10 cellular contexts compared by ENCODE assay signal in genomic region chr17:32828822-32829221, GRCh38. TPM values are rescaled to one million over a fixed set of nuclear protein-coding genes. Genes with fewer than 3 reads are reported as not detected.
A peak's percentile ranks its signal among the peaks of the same experiment; 100 is the strongest.
DNase-seq lines count a peak whose midpoint lies in the region; ATAC-seq and TF ChIP-seq lines count a peak whose summit lies in the region.
"Had no signal": no experiment of that assay in that cellular context is flagged by ENCODE, and none has a peak within 500 bp of the region (broad histone marks: within the 10 kb centered on the region; RNA-seq: fewer than 3 reads in every experiment).

No MANE protein-coding gene starts in this region.

- H3K4me1 ChIP-seq in esophagus squamous epithelium (peaks cover 0 to 21% (median 17%) of the 10 kb centered on the region in 3 donors), tibial artery (peaks cover 0 to 88% (median 28%) of the 10 kb centered on the region in 4 donors)

- H3K9me3 ChIP-seq in esophagus squamous epithelium (no peaks in the 10 kb centered on the region), tibial artery (no peaks in the 10 kb centered on the region)

- H3K27me3 ChIP-seq in esophagus squamous epithelium, result no peaks in the 10 kb centered on the region
- no peaks in the 10 kb centered on the region for H3K27me3 ChIP-seq in tibial artery

- intact Hi-C loops in esophagus squamous epithelium (cut with DNase I) (no loop called here), tibial artery (cut with DNase I; ENCODE audit: low total_unique reads) (loop anchor here (5.0 kb wide), 1 partner anchor 43 kb away; no protein-coding TSS in a partner anchor), posterior cingulate gyrus (cut with DNase I) (no loop called here)

- TF ChIP-seq POLR2A in esophagus squamous epithelium (IDR thresholded peaks at IDR 0.05), result no peak

- H3K36me3 ChIP-seq in esophagus squamous epithelium (no peaks in the 10 kb centered on the region), tibial artery (no peaks in the 10 kb centered on the region)

- peak; percentile 3 for ATAC-seq in HG03175 (IDR thresholded peaks at IDR 0.05; ENCODE audit: unreplicated experiment)

- H3K4me3 ChIP-seq in esophagus squamous epithelium (peak overlapping the region in 2 of 4 donors; percentile 31 to 59), tibial artery (peak overlapping the region in 1 of 2 donors; percentile 20)

- peak; percentile 76 for DNase-seq in DMS79 treated with DMSO at 0.1 percent for 48 hours (lab: John Stamatoyannopoulos, UW)
- DNase-seq in DMS79 (lab: John Stamatoyannopoulos, UW), result no peak
- DNase-seq in esophagus squamous epithelium (lab: John Stamatoyannopoulos, UW), result no peak
- DNase-seq in tibial artery, result no peak
- no peak for DNase-seq in activated CD4-positive, CD25-positive, alpha-beta regulatory T cell treated with anti-CD3 and anti-CD28 coated beads, Interleukin-2, amount 50 U/mL, for 72 hours
- DNase-seq in activated CD4-positive, alpha-beta T cell treated with anti-CD3 and anti-CD28 coated beads, Interleukin-2, amount 50 U/mL, for 4 hours, result no peak
- DNase-seq in posterior cingulate gyrus, result no peak
- DNase-seq: NCI-H226 had no signal

- peak overlapping the region in 3 of 4 donors; percentile 64 to 77 (median 70) for H3K27ac ChIP-seq in esophagus squamous epithelium
- H3K27ac ChIP-seq in tibial artery, result peak overlapping the region; percentile 71 to 74
- H3K27ac ChIP-seq: HL-60 had no signal

- 21 to 37% methylated on average over 2 of the region's 2 CpGs for WGBS in esophagus squamous epithelium, 2 donors

- TF ChIP-seq CTCF in esophagus squamous epithelium (IDR thresholded peaks at IDR 0.05) (no peak), tibial artery (IDR thresholded peaks at IDR 0.05) (no peak)

RNA-seq across cellular contexts. Expression of gene MYO1D, which starts 48.1 kb away (rescaled TPM):
- total RNA-seq in esophagus squamous epithelium, result 10 to 100 TPM; 58.8 to 86.8 (median 64.3) TPM
